Comparison of ENCODE assay signal across 8 cellular contexts in the genomic region with DNA sequence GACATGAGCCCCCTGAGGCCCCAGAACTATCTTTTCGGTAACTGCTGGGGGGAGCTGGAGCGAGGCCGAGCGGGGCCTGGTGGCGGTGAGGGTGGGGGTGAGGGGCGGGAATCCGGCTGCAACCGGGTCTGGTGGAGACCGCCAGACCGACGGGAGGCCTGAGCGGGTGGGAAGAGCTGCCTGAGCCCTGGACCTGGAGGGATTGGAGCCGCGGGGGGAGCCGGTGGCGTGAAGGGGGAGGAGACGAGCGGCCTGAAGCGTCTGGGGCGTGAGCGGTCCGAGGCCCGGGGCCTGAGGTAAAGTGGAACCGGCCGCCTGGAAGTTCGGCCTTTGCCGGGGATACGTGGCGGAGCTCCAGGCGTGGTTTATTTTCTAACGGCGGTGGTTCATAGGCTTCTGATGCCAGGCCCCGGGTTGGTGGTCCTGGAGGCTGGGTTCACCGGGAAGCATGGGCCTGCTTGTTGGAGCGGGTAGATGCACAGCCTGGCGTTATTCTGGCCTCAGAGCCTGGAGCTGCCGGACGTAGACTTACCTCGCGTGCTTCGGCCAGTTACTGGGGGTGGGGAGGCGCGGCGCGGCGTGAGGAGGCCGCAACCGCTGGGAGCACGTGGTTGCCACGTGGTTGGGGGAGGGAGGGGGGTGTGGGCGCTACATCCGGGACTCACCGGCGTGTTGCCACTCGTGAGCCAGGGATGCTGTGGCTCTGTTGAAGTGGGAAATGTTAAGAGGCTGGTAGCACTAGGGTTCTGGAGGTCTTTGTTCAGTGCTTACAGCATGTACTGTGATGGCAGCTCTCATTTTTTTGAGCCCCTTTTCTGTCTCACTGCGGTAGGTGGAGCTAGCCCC. TPM values are rescaled to one million over a fixed set of nuclear protein-coding genes. Genes with fewer than 3 reads are reported as not detected.
DNase-seq lines count a peak whose midpoint lies in the region; ATAC-seq and TF ChIP-seq lines count a peak whose summit lies in the region.

No MANE protein-coding gene starts in this region.

- no TSS peak for BruUV-seq in A673 (replicated peaks; lab: Mats Ljungman, UMichigan)

- POLR2A ChIA-PET in A673 (lab: Charles Lee; ENCODE audit: low non-redundant PET), result interaction anchor here (0.6 kb wide), 1 partner anchor 1050 kb away, joined by 3 read pairs; no protein-coding TSS in a partner anchor
- POLR2A ChIA-PET in activated CD4-positive, alpha-beta memory T cell treated with anti-CD3 and anti-CD28 coated beads, Interleukin-2, amount 10 ng/mL, durations not matched to agents 7 days and 5 days (lab: Charles Lee), result interaction anchor here (0.8 to 5.3 kb wide), 15 partner anchors 9 to 1383 kb away, joined by 3 to 54 read pairs (median 7); a partner anchor contains a TSS

- H3K4me1 Mint-ChIP-seq in activated CD4-positive, alpha-beta memory T cell treated with anti-CD3 and anti-CD28 coated beads, Interleukin-2, amount 10 ng/mL, durations not matched to agents 7 days and 5 days, result peaks cover 60% of the 10 kb centered on the region

- H3K27me3 ChIP-seq in A673 (replicated peaks; ENCODE audit: insufficient read depth, low read depth, low read length, poor library complexity) (no peaks in the 10 kb centered on the region), lung (ENCODE audit: control insufficient read depth, insufficient read depth) (no peaks in the 10 kb centered on the region)

- peak overlapping the region; percentile 99 for H3K4me3 Mint-ChIP-seq in activated CD4-positive, alpha-beta memory T cell treated with anti-CD3 and anti-CD28 coated beads, Interleukin-2, amount 10 ng/mL, durations not matched to agents 7 days and 5 days

- H3K27ac Mint-ChIP-seq in activated CD4-positive, alpha-beta memory T cell treated with anti-CD3 and anti-CD28 coated beads, Interleukin-2, amount 10 ng/mL, durations not matched to agents 7 days and 5 days, result peak overlapping the region; percentile 98

- peaks cover 41% of the 10 kb centered on the region for H3K36me3 ChIP-seq in A673 (ENCODE audit: insufficient read depth, low read length, poor library complexity, severe bottlenecking)
- peaks cover 8% of the 10 kb centered on the region in 2 donors for H3K36me3 ChIP-seq in lung (ENCODE audit: control insufficient read depth in 2 of 2, insufficient read depth in 2 of 2, low read length in 2 of 2)

- no peaks in the 10 kb centered on the region for H3K9me3 Mint-ChIP-seq in activated CD4-positive, alpha-beta memory T cell treated with anti-CD3 and anti-CD28 coated beads, Interleukin-2, amount 10 ng/mL, durations not matched to agents 7 days and 5 days

- TF ChIP-seq CTCF in A673 (conservative IDR thresholded peaks at IDR 0.05; ENCODE audit: low read depth, low read length), result no peak
- TF ChIP-seq CTCF in lung (IDR thresholded peaks at IDR 0.05; ENCODE audit: control extremely low read depth, extremely low read depth), result no peak

- intact Hi-C loops in A673 (cut with micrococcal nuclease; ENCODE audit: unreplicated experiment), result no loop called here

- H3K9me3 ChIP-seq in A673 (ENCODE audit: low read depth, low read length, poor library complexity, severe bottlenecking) (no peaks in the 10 kb centered on the region), lung (ENCODE audit: control insufficient read depth in 2 of 2, insufficient read depth in 1 of 2, low read length in 1 of 2) (peaks cover 0 to 2% of the 10 kb centered on the region in 2 donors)

- peaks cover under 1% of the 10 kb centered on the region for H3K27me3 Mint-ChIP-seq in activated CD4-positive, alpha-beta memory T cell treated with anti-CD3 and anti-CD28 coated beads, Interleukin-2, amount 10 ng/mL, durations not matched to agents 7 days and 5 days

- H3K4me1 ChIP-seq in A673 (ENCODE audit: insufficient read depth, low read length, poor library complexity, severe bottlenecking) (peaks cover 13% of the 10 kb centered on the region), lung (ENCODE audit: control insufficient read depth in 2 of 2, insufficient read depth in 2 of 2, low read length in 2 of 2) (peaks cover 9 to 17% of the 10 kb centered on the region in 2 donors)

- H3K4me3 ChIP-seq in A673 (ENCODE audit: low read depth, low read length, poor library complexity, severe bottlenecking), result peak overlapping the region; percentile 80
- H3K4me3 ChIP-seq in lung, result peak overlapping the region; percentile 92

- peak; percentile 39 for ATAC-seq in GM18517 (IDR thresholded peaks at IDR 0.05; ENCODE audit: unreplicated experiment)
- peak; percentile 28 for ATAC-seq in HG03045 (IDR thresholded peaks at IDR 0.05; ENCODE audit: unreplicated experiment)
- peak; percentile 48 for ATAC-seq in lung (ENCODE audit: insufficient read depth, low FRiP score)

- 0 to 1% methylated on average over 56 of the region's 56 CpGs for WGBS in lung, 2 donors

- H3K27ac ChIP-seq in A673 (ENCODE audit: low read depth, low read length, poor library complexity, severe bottlenecking) (peak overlapping the region; percentile 97), lung (ENCODE audit: low read depth in 1 of 2, low read length in 1 of 2) (peak overlapping the region; percentile 81 to 94)

- CTCF ChIA-PET in A673 (lab: Charles Lee), result interaction anchor here (0.5 to 0.7 kb wide), 2 partner anchors 11 to 102 kb away, joined by 5 to 6 read pairs; no protein-coding TSS in a partner anchor
- CTCF ChIA-PET in activated CD4-positive, alpha-beta memory T cell treated with anti-CD3 and anti-CD28 coated beads, Interleukin-2, amount 10 ng/mL, durations not matched to agents 7 days and 5 days (lab: Charles Lee), result interaction anchor here (1.1 kb wide), 1 partner anchor 17 kb away, joined by 5 read pairs; no protein-coding TSS in a partner anchor

- H3K36me3 Mint-ChIP-seq in activated CD4-positive, alpha-beta memory T cell treated with anti-CD3 and anti-CD28 coated beads, Interleukin-2, amount 10 ng/mL, durations not matched to agents 7 days and 5 days (ENCODE audit: low read depth), result peaks cover 52% of the 10 kb centered on the region

- peak; percentile 77 for DNase-seq in A673 (ENCODE audit: low spot score)
- DNase-seq in NCI-H460 (ENCODE audit: extremely low read depth, low read depth), result peak; percentile 78
- peak; percentile 89 for DNase-seq in activated CD4-positive, alpha-beta memory T cell treated with anti-CD3 and anti-CD28 coated beads, Interleukin-2, amount 10 ng/mL, durations not matched to agents 7 days and 5 days
- DNase-seq in ecto neural progenitor cell (ENCODE audit: low spot score), result peak; percentile 86
- DNase-seq in lung (ENCODE audit: low spot score), result peak; percentile 80
- DNase-seq in stimulated activated CD4-positive, alpha-beta T cell treated with anti-CD3 and anti-CD28 coated beads, TNF-alpha, amount 100 ng/mL, for 4 hours (ENCODE audit: low read depth in 3 of 3), result peak; percentile 71 to 79 (median 72)

RNA-seq across cellular contexts. Expression of a gene that starts 0.5 kb away (rescaled TPM):
- total RNA-seq in A673 (2021) (1,854 and 1,998 TPM in 2 replicates), lung (1,000 to 10,000 TPM in 1 of 2 donors, 100 to 1,000 TPM in 1; 601 to 1,763 TPM)
- total RNA-seq in NCI-H460 (2014; rRNA removed; shearing (Covaris generic)), result 3,204 and 3,332 TPM in 2 replicates
- polyA plus RNA-seq in NCI-H460 (2014; cell fraction: nucleus; rRNA removed), result 1,645 and 1,716 TPM in 2 replicates
- total RNA-seq in activated CD4-positive, alpha-beta memory T cell treated with anti-CD3 and anti-CD28 coated beads, Interleukin-2, amount 10 ng/mL, durations not matched to agents 7 days and 5 days, result 1,000 to 10,000 TPM; 1,119 to 1,157 TPM
- polyA plus RNA-seq in lung, result 1,000 to 10,000 TPM; 1,147 to 2,411 TPM

RNA-seq across cellular contexts. Expression of a gene that starts 31.3 kb away (rescaled TPM):
- total RNA-seq in A673 (2021), result 0.90 and 1.3 TPM in 2 replicates
- not detected in 2 replicates for total RNA-seq in NCI-H460 (2014; rRNA removed; shearing (Covaris generic))
- polyA plus RNA-seq in NCI-H460 (2014; cell fraction: nucleus; rRNA removed), result not detected in 2 replicates
- total RNA-seq in activated CD4-positive, alpha-beta memory T cell treated with anti-CD3 and anti-CD28 coated beads, Interleukin-2, amount 10 ng/mL, durations not matched to agents 7 days and 5 days, result not detected
- 1 to 10 TPM; 3.1 to 3.4 TPM for total RNA-seq in lung
- 1 to 10 TPM; 1.8 to 1.9 TPM for polyA plus RNA-seq in lung

Comparison
In these comparisons a context has a peak if more than half of its experiments do, and no peak if none do; other contexts are left out.
1. Peak in every context shown above with its lines: DNase-seq, ATAC-seq, H3K4me3 ChIP-seq and H3K27ac ChIP-seq.